20 cellular contexts compared by ENCODE assay signal in the genomic region with DNA sequence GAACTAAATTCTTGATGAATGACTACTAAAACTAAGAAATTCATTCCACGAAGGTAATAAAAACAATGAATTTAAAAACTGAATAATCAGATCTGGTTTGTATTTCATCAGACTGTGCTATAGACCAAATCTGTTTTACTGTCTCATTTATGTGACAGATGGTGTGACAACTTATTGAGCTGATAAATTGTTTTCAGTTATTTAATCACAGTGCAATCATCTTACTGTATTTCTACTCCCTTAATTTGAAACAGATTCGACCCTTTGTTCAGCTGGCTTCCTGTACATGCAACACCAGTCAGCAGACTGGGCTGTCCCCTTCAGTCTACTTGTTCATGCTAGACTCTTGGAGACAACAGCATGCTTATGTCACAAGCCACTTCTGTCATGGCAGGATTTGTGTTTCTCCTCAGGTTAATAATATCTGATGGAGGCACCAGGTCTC.
DNase-seq lines count a peak whose midpoint lies in the region; TF ChIP-seq lines count a peak whose summit lies in the region.
"Had no signal": no experiment of that assay in that cellular context is flagged by ENCODE, and none has a peak within 500 bp of the region (broad histone marks: within the 10 kb centered on the region; RNA-seq: fewer than 3 reads in every experiment).

No MANE protein-coding gene starts in this region.

- DNase-seq in cardiac muscle cell (ENCODE audit: low read depth in 1 of 2, low spot score in 1 of 2) (peak; percentile 25 to 41), right atrium auricular region (ENCODE audit: low spot score) (no peak), fibroblast of mammary gland (ENCODE audit: low read depth) (peak; percentile 53), Ammon's horn (ENCODE audit: low spot score) (no peak), A172 (ENCODE audit: low spot score) (no peak), mesendoderm (no peak)
- DNase-seq in CD8-positive, alpha-beta memory T cell, result no peak
- DNase-seq: COR-L47, dorsolateral prefrontal cortex, erythroblast, heart right ventricle, NCI-H1694, NCI-H446 treated with DMSO at 0.1 percent for 48 hours, psoas muscle, tibial artery had no signal

- CTCF ChIA-PET in CD8-positive, alpha-beta memory T cell (lab: Charles Lee), result no interaction called here

- H3K27ac Mint-ChIP-seq in CD8-positive, alpha-beta memory T cell, result no peak overlapping the region
- H3K27ac Mint-ChIP-seq: activated naive CD4-positive, alpha-beta T cell treated with anti-CD3 and anti-CD28 coated beads, Interleukin-2, amount 50 U/mL, for 72 hours; natural killer cell treated with Interleukin-12 subunit alpha and Interleukin-12 subunit beta and Interleukin-15 and Interleukin-18, amount 100 ng/mL, for 72 hours; stimulated activated memory B cell treated with anti-CD40 and anti-IgM and Interleukin-4, amounts not matched to agents 10 μg/mL and 1 μg/mL and 100 μg/mL, for 72 hours had no signal

- H2BK5ac ChIP-seq in mesendoderm (ENCODE audit: low read length), result no peak overlapping the region

- TF ChIP-seq CTCF in cardiac muscle cell (IDR thresholded peaks at IDR 0.05; ENCODE audit: low read depth, low read length) (no peak), right atrium auricular region (IDR thresholded peaks at IDR 0.05) (no peak), fibroblast of mammary gland (conservative IDR thresholded peaks at IDR 0.05; ENCODE audit: control insufficient read depth, insufficient read depth, low read depth, low read length) (no peak)

- no peak overlapping the region for H4K5ac ChIP-seq in mesendoderm (ENCODE audit: low read length)

- no peak overlapping the region for H3K27ac ChIP-seq in cardiac muscle cell
- H3K27ac ChIP-seq in right atrium auricular region, result no peak overlapping the region
- no peak overlapping the region for H3K27ac ChIP-seq in mesendoderm (ENCODE audit: low read depth, low read length)
- no peak overlapping the region for H3K27ac ChIP-seq in CD8-positive, alpha-beta memory T cell (ENCODE audit: low read depth, low read length)
- H3K27ac ChIP-seq: dorsolateral prefrontal cortex, heart right ventricle, psoas muscle, tibial artery had no signal

- H3K23ac ChIP-seq in mesendoderm (ENCODE audit: low read length), result no peak overlapping the region

- peaks cover 2 to 9% (median 3%) of the 10 kb centered on the region in 5 donors for H3K9me3 Mint-ChIP-seq in CD8-positive, alpha-beta memory T cell
- H3K9me3 Mint-ChIP-seq: activated naive CD4-positive, alpha-beta T cell treated with anti-CD3 and anti-CD28 coated beads, Interleukin-2, amount 50 U/mL, for 72 hours; brain; natural killer cell treated with Interleukin-12 subunit alpha and Interleukin-12 subunit beta and Interleukin-15 and Interleukin-18, amount 100 ng/mL, for 72 hours; stimulated activated memory B cell treated with anti-CD40 and anti-IgM and Interleukin-4, amounts not matched to agents 10 μg/mL and 1 μg/mL and 100 μg/mL, for 72 hours had no signal

- H3K56ac ChIP-seq in mesendoderm (ENCODE audit: low read length), result no peak overlapping the region

- POLR2A ChIA-PET in CD8-positive, alpha-beta memory T cell (lab: Charles Lee), result no interaction called here

- no peaks in the 10 kb centered on the region for H3K36me3 Mint-ChIP-seq in CD8-positive, alpha-beta memory T cell
- H3K36me3 Mint-ChIP-seq: activated naive CD4-positive, alpha-beta T cell treated with anti-CD3 and anti-CD28 coated beads, Interleukin-2, amount 50 U/mL, for 72 hours; brain; natural killer cell treated with Interleukin-12 subunit alpha and Interleukin-12 subunit beta and Interleukin-15 and Interleukin-18, amount 100 ng/mL, for 72 hours; stimulated activated memory B cell treated with anti-CD40 and anti-IgM and Interleukin-4, amounts not matched to agents 10 μg/mL and 1 μg/mL and 100 μg/mL, for 72 hours had no signal

- H3K9me3 ChIP-seq in cardiac muscle cell (ENCODE audit: low read depth), result no peaks in the 10 kb centered on the region
- H3K9me3 ChIP-seq in right atrium auricular region, result no peaks in the 10 kb centered on the region
- H3K9me3 ChIP-seq in CD8-positive, alpha-beta memory T cell (ENCODE audit: low read length), result no peaks in the 10 kb centered on the region
- H3K9me3 ChIP-seq: heart right ventricle, psoas muscle, tibial artery had no signal

- no peak overlapping the region for H2BK120ac ChIP-seq in mesendoderm (ENCODE audit: low read depth, low read length)

- no peak overlapping the region for H3K18ac ChIP-seq in mesendoderm (ENCODE audit: low read length)

- no peak overlapping the region for H3K4me3 ChIP-seq in cardiac muscle cell
- H3K4me3 ChIP-seq in right atrium auricular region, result no peak overlapping the region
- no peak overlapping the region for H3K4me3 ChIP-seq in fibroblast of mammary gland (ENCODE audit: control insufficient read depth, low read depth, low read length)
- H3K4me3 ChIP-seq in mesendoderm (ENCODE audit: low read length), result no peak overlapping the region
- no peak overlapping the region for H3K4me3 ChIP-seq in CD8-positive, alpha-beta memory T cell (ENCODE audit: low read length)
- H3K4me3 ChIP-seq: dorsolateral prefrontal cortex, heart right ventricle, psoas muscle, tibial artery had no signal

- H3K4ac ChIP-seq in mesendoderm (ENCODE audit: low read depth, low read length), result no peak overlapping the region

- H3K36me3 ChIP-seq in cardiac muscle cell, result no peaks in the 10 kb centered on the region
- no peaks in the 10 kb centered on the region for H3K36me3 ChIP-seq in right atrium auricular region
- H3K36me3 ChIP-seq in mesendoderm (ENCODE audit: control insufficient read depth, insufficient read depth, low read length), result no peaks in the 10 kb centered on the region
- no peaks in the 10 kb centered on the region for H3K36me3 ChIP-seq in CD8-positive, alpha-beta memory T cell (ENCODE audit: insufficient read depth, low read length)
- H3K36me3 ChIP-seq: heart right ventricle, tibial artery had no signal

- no peaks in the 10 kb centered on the region for H3K79me1 ChIP-seq in mesendoderm (ENCODE audit: low read length)

- no peaks in the 10 kb centered on the region for H3K4me1 Mint-ChIP-seq in CD8-positive, alpha-beta memory T cell
- H3K4me1 Mint-ChIP-seq: stimulated activated memory B cell treated with anti-CD40 and anti-IgM and Interleukin-4, amounts not matched to agents 10 μg/mL and 1 μg/mL and 100 μg/mL, for 72 hours had no signal

- H3K4me2 ChIP-seq in mesendoderm (ENCODE audit: low read length), result no peak overlapping the region

- no peak overlapping the region for H2BK15ac ChIP-seq in mesendoderm (replicated peaks; ENCODE audit: low read depth)

- H3K27me3 ChIP-seq in cardiac muscle cell (no peaks in the 10 kb centered on the region), right atrium auricular region (peaks cover 0 to 3% of the 10 kb centered on the region in 2 donors), mesendoderm (ENCODE audit: insufficient read depth, low read length, poor library complexity) (no peaks in the 10 kb centered on the region)
- no peaks in the 10 kb centered on the region for H3K27me3 ChIP-seq in CD8-positive, alpha-beta memory T cell (ENCODE audit: insufficient read depth, low read length, poor library complexity, severe bottlenecking)
- H3K27me3 ChIP-seq: dorsolateral prefrontal cortex, heart right ventricle had no signal

- H4K8ac ChIP-seq in mesendoderm (ENCODE audit: low read depth, low read length), result no peak overlapping the region

- no peaks in the 10 kb centered on the region for H3K27me3 Mint-ChIP-seq in CD8-positive, alpha-beta memory T cell
- H3K27me3 Mint-ChIP-seq: brain; natural killer cell treated with Interleukin-12 subunit alpha and Interleukin-12 subunit beta and Interleukin-15 and Interleukin-18, amount 100 ng/mL, for 72 hours; stimulated activated memory B cell treated with anti-CD40 and anti-IgM and Interleukin-4, amounts not matched to agents 10 μg/mL and 1 μg/mL and 100 μg/mL, for 72 hours had no signal

- no peak overlapping the region for H3K4me3 Mint-ChIP-seq in CD8-positive, alpha-beta memory T cell
- H3K4me3 Mint-ChIP-seq: brain; natural killer cell treated with Interleukin-12 subunit alpha and Interleukin-12 subunit beta and Interleukin-15 and Interleukin-18, amount 100 ng/mL, for 72 hours; stimulated activated memory B cell treated with anti-CD40 and anti-IgM and Interleukin-4, amounts not matched to agents 10 μg/mL and 1 μg/mL and 100 μg/mL, for 72 hours had no signal

- H3K4me1 ChIP-seq in cardiac muscle cell (ENCODE audit: low read depth), result peaks cover 9% of the 10 kb centered on the region
- no peaks in the 10 kb centered on the region for H3K4me1 ChIP-seq in right atrium auricular region
- H3K4me1 ChIP-seq in mesendoderm (ENCODE audit: control insufficient read depth, low read depth, low read length), result no peaks in the 10 kb centered on the region
- H3K4me1 ChIP-seq in CD8-positive, alpha-beta memory T cell (ENCODE audit: insufficient read depth, low read length), result no peaks in the 10 kb centered on the region
- H3K4me1 ChIP-seq: heart right ventricle, psoas muscle, tibial artery had no signal

- H3K79me2 ChIP-seq in mesendoderm (ENCODE audit: control insufficient read depth, insufficient read depth, low read length), result no peaks in the 10 kb centered on the region

- no peak overlapping the region for H3K9ac ChIP-seq in mesendoderm (ENCODE audit: low read length)

- H2AK5ac ChIP-seq in mesendoderm (ENCODE audit: low read length), result no peak overlapping the region

- no CpG with 5 or more reads among the region's 2 CpGs for WGBS in mesendoderm (ENCODE audit: extremely low coverage, insufficient coverage, low lambda C conversion rate)

TF ChIP-seq in PFSK-1, 5 proteins besides CTCF, POLR2A, EP300 and RAD21 (continues in another document):
- no peak for TF ChIP-seq SIN3A (IDR thresholded peaks at IDR 0.05; ENCODE audit: borderline replicate concordance, insufficient read depth, low read length)
- TF ChIP-seq TAF1 (IDR thresholded peaks at IDR 0.05; ENCODE audit: borderline replicate concordance, insufficient read depth, low read length), result no peak

Comparison
In these comparisons a context has a peak if more than half of its experiments do, and no peak if none do; other contexts are left out.
1. DNase-seq: peak in cardiac muscle cell (2 of 2) and fibroblast of mammary gland (single experiment); none in right atrium auricular region (single experiment), Ammon's horn (single experiment), A172 (single experiment), mesendoderm (single experiment) and CD8-positive, alpha-beta memory T cell (0 of 5).